In the genomic region with DNA sequence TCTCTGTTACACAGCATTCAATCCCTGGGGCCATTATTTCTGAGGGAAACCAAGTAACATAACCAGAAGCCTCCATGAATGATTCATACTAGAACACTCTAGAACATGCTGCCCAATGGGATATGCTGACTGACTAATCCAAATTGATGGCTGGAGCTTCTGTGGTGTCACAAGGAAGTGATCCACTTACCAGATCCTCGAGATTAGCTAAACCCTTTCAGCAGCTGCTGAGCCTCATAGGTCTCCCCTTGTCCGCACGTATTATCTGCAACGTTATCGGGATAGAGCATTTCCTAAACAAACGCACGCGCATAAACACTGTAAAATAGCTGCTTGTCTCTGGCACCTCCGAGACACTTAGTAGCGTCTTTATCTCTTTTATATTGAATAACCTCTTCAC, we compare ENCODE assay signal across 11 cellular contexts.
"Had no signal": no experiment of that assay in that cellular context is flagged by ENCODE, and none has a peak within 500 bp of the region (broad histone marks: within the 10 kb centered on the region; RNA-seq: fewer than 3 reads in every experiment).

No MANE protein-coding gene starts in this region.

- H3K4me3 Mint-ChIP-seq: activated T-cell treated with anti-CD3 and anti-CD28 coated beads, Interleukin-2, amount 50 U/mL, for 24 hours; neural progenitor cell; T-helper 2 cell treated with Interferon-gamma antibody and Interleukin-4, amounts not matched to agents 5 μg/mL and 100 μg/mL, for 36 hours; type B pancreatic cell had no signal

- H3K4me2 ChIP-seq: hepatocyte, neural progenitor cell had no signal

- H3K9ac ChIP-seq: neural progenitor cell, parathyroid adenoma had no signal

- H3K9me3 Mint-ChIP-seq: activated T-cell treated with anti-CD3 and anti-CD28 coated beads, Interleukin-2, amount 50 U/mL, for 24 hours; T-helper 2 cell treated with Interferon-gamma antibody and Interleukin-4, amounts not matched to agents 5 μg/mL and 100 μg/mL, for 36 hours; type B pancreatic cell had no signal

- H3K27ac Mint-ChIP-seq: activated T-cell treated with anti-CD3 and anti-CD28 coated beads, Interleukin-2, amount 50 U/mL, for 24 hours; neural progenitor cell; T-helper 2 cell treated with Interferon-gamma antibody and Interleukin-4, amounts not matched to agents 5 μg/mL and 100 μg/mL, for 36 hours; type B pancreatic cell had no signal

- H3K36me3 Mint-ChIP-seq: neural progenitor cell, type B pancreatic cell had no signal

- H3K79me2 ChIP-seq: hepatocyte, parathyroid adenoma had no signal

- H3K4me1 ChIP-seq: ascending aorta, neural progenitor cell, parathyroid adenoma had no signal

- H3K36me3 ChIP-seq: ascending aorta, neural progenitor cell had no signal

- ATAC-seq: activated CD4-positive, CD25-positive, alpha-beta regulatory T cell treated with anti-CD3 and anti-CD28 coated beads, Interleukin-2, amount 50 U/mL, for 24 hours; right cardiac atrium had no signal

- H3K27ac ChIP-seq: ascending aorta, hepatocyte, neural progenitor cell, parathyroid adenoma had no signal

- H3K4me3 ChIP-seq: ascending aorta, hepatocyte, neural progenitor cell had no signal

- H3K27me3 ChIP-seq: ascending aorta, neural progenitor cell had no signal

- DNase-seq: activated gamma-delta T cell treated with Interleukin-2 at 50 U/mL for 16 hours; activated T-cell treated with anti-CD3 and anti-CD28 coated beads, Interleukin-2, amount 50 U/mL, for 24 hours; right cardiac atrium; stimulated activated naive CD4-positive, alpha-beta T cell had no signal

- H3K9me3 ChIP-seq: ascending aorta had no signal

- H2AFZ ChIP-seq: hepatocyte, neural progenitor cell, parathyroid adenoma had no signal
